In genomic region chr10:70711177-70711576, GRCh38 we compare ENCODE assay signal across 16 cellular contexts. TPM values are rescaled to one million over a fixed set of nuclear protein-coding genes. Genes with fewer than 3 reads are reported as not detected.
A peak's percentile ranks its signal among the peaks of the same experiment; 100 is the strongest.
DNase-seq lines count a peak whose midpoint lies in the region; ATAC-seq and TF ChIP-seq lines count a peak whose summit lies in the region.
"Had no signal": no experiment of that assay in that cellular context is flagged by ENCODE, and none has a peak within 500 bp of the region (broad histone marks: within the 10 kb centered on the region; RNA-seq: fewer than 3 reads in every experiment).

No MANE protein-coding gene starts in this region.

- H3K4ac ChIP-seq in trophoblast cell (ENCODE audit: low read depth, low read length) = no peak overlapping the region

- H3K4me1 ChIP-seq in SK-N-SH (ENCODE audit: control insufficient read depth in 1 of 2, insufficient read depth in 2 of 2, low read depth in 1 of 2, low read length in 1 of 2) (peaks cover 0 to 11% of the 10 kb centered on the region in 2 experiments; a peak in 1 of 4 replicates), trophoblast cell (ENCODE audit: control insufficient read depth in 1 of 2, insufficient read depth in 2 of 2, low read length in 2 of 2) (peaks cover 9 to 12% of the 10 kb centered on the region in 2 experiments)

- peaks cover 4% of the 10 kb centered on the region for H3K36me3 Mint-ChIP-seq in effector memory CD8-positive, alpha-beta T cell (ENCODE audit: insufficient read depth)
- H3K36me3 Mint-ChIP-seq: CD14-positive monocyte; CD4-positive, alpha-beta memory T cell had no signal

- DNase-seq in SK-N-SH (no peak), trophoblast cell (no peak), MG63 (no peak), occipital lobe (lab: John Stamatoyannopoulos, UW) (no peak), GM10248 (ENCODE audit: extremely low spot score) (no peak)
- DNase-seq in effector memory CD8-positive, alpha-beta T cell = no peak
- DNase-seq: DMS153, DMS79, GDM1, GM23248, HCEC 1CT had no signal

- no peaks in the 10 kb centered on the region for H3F3A ChIP-seq in SK-N-SH (replicated peaks; ENCODE audit: insufficient read depth)

- no peak overlapping the region for H3K14ac ChIP-seq in trophoblast cell (ENCODE audit: low read length)

- WGBS in SK-N-SH (ENCODE audit: low lambda C conversion rate) = 53% methylated on average over 7 of the region's 7 CpGs
- WGBS in trophoblast cell (ENCODE audit: extremely low coverage, insufficient coverage, insufficient read length) = no CpG with 5 or more reads among the region's 7 CpGs

- H3K79me2 ChIP-seq in SK-N-SH (ENCODE audit: insufficient read depth) (no peaks in the 10 kb centered on the region), trophoblast cell (ENCODE audit: control insufficient read depth, insufficient read depth, low read length, poor library complexity) (no peaks in the 10 kb centered on the region)

- no peak overlapping the region for H2BK5ac ChIP-seq in trophoblast cell (ENCODE audit: low read depth, low read length, poor library complexity)

- H3K27me3 Mint-ChIP-seq in effector memory CD8-positive, alpha-beta T cell = no peaks in the 10 kb centered on the region
- H3K27me3 Mint-ChIP-seq: CD4-positive, alpha-beta memory T cell had no signal

- no peak overlapping the region for H2AFZ ChIP-seq in SK-N-SH (ENCODE audit: low read depth)
- H2AFZ ChIP-seq in trophoblast cell (ENCODE audit: insufficient read depth, low read length, poor library complexity) = no peak overlapping the region
- H2AFZ ChIP-seq: GM23248 had no signal

- H2BK12ac ChIP-seq in trophoblast cell (ENCODE audit: low read length) = no peak overlapping the region

- H4K91ac ChIP-seq in trophoblast cell (ENCODE audit: low read depth, low read length) = no peak overlapping the region

- H3K9me2 ChIP-seq in SK-N-SH = no peaks in the 10 kb centered on the region

- H2AK5ac ChIP-seq in trophoblast cell (ENCODE audit: low read length) = no peak overlapping the region

- no peak overlapping the region for H3K4me2 ChIP-seq in SK-N-SH
- H3K4me2 ChIP-seq in trophoblast cell (ENCODE audit: low read length) = no peak overlapping the region
- H3K4me2 ChIP-seq: BLaER1 had no signal

- no peak for ATAC-seq in SK-N-SH treated with all-trans-retinoic acid at 6 μM for 48 hours
- ATAC-seq in effector memory CD8-positive, alpha-beta T cell (replicated peaks) = no peak

- H3K79me1 ChIP-seq in trophoblast cell (ENCODE audit: low read length) = no peaks in the 10 kb centered on the region

- no peaks in the 10 kb centered on the region for H4K20me1 ChIP-seq in SK-N-SH (ENCODE audit: insufficient read depth)
- H4K20me1 ChIP-seq: BLaER1 had no signal

- H3K9ac ChIP-seq in SK-N-SH = no peak overlapping the region
- no peak overlapping the region for H3K9ac ChIP-seq in trophoblast cell (ENCODE audit: low read length)
- H3K9ac ChIP-seq: BLaER1, GM23248 had no signal

- no peak for TF ChIP-seq EP300 in SK-N-SH (IDR thresholded peaks at IDR 0.05; ENCODE audit: borderline replicate concordance in 1 of 2, low read depth in 1 of 2, low read length in 1 of 2)

- H3K27ac ChIP-seq in SK-N-SH (ENCODE audit: low read depth in 2 of 2, low read length in 1 of 2) (no peak overlapping the region; a peak in 1 of 4 replicates), trophoblast cell (ENCODE audit: low read depth, low read length) (no peak overlapping the region)
- H3K27ac ChIP-seq: 22Rv1, BLaER1, GM23248 had no signal

- no peaks in the 10 kb centered on the region for H3K27me3 ChIP-seq in SK-N-SH (ENCODE audit: insufficient read depth)
- H3K27me3 ChIP-seq in trophoblast cell (ENCODE audit: insufficient read depth, low read length) = no peaks in the 10 kb centered on the region
- no peaks in the 10 kb centered on the region for H3K27me3 ChIP-seq in MG63
- H3K27me3 ChIP-seq: BLaER1 had no signal

- H3K4me3 Mint-ChIP-seq in effector memory CD8-positive, alpha-beta T cell = no peak overlapping the region
- H3K4me3 Mint-ChIP-seq: CD14-positive monocyte; CD4-positive, alpha-beta memory T cell had no signal

- TF ChIP-seq CTCF in SK-N-SH (IDR thresholded peaks at IDR 0.05) (no peak), GM10248 (IDR thresholded peaks at IDR 0.05; ENCODE audit: control extremely low read depth, extremely low read depth, low read depth, missing control alignments) (no peak)

- TF ChIP-seq RAD21 in SK-N-SH (IDR thresholded peaks at IDR 0.05; ENCODE audit: low read length) = no peak

- H4K12ac ChIP-seq in trophoblast cell (ENCODE audit: low read depth, low read length) = no peak overlapping the region

- no peak overlapping the region for H3K23ac ChIP-seq in trophoblast cell (ENCODE audit: low read length)

- POLR2A ChIA-PET in SK-N-SH (lab: Yijun Ruan, JAX) (no interaction called here), GM10248 (lab: Yijun Ruan, JAX) (no interaction called here)

- no peak overlapping the region for H2BK120ac ChIP-seq in trophoblast cell (ENCODE audit: insufficient read depth, low read length, poor library complexity)

- no peaks in the 10 kb centered on the region for H3K9me3 Mint-ChIP-seq in effector memory CD8-positive, alpha-beta T cell
- H3K9me3 Mint-ChIP-seq: CD14-positive monocyte; CD4-positive, alpha-beta memory T cell had no signal

- H3K4me1 Mint-ChIP-seq in effector memory CD8-positive, alpha-beta T cell (ENCODE audit: low read depth in 2 of 2) = peaks cover 0 to 9% of the 10 kb centered on the region in 2 donors
- H3K4me1 Mint-ChIP-seq: CD4-positive, alpha-beta memory T cell had no signal

- no peak overlapping the region for H3K18ac ChIP-seq in trophoblast cell (ENCODE audit: low read length)

- no peak overlapping the region for H3K4me3 ChIP-seq in SK-N-SH (ENCODE audit: low read depth in 2 of 2, low read length in 1 of 2)
- peak overlapping the region; percentile 18 for H3K4me3 ChIP-seq in trophoblast cell (ENCODE audit: low read depth, low read length)
- H3K4me3 ChIP-seq in MG63 = no peak overlapping the region
- H3K4me3 ChIP-seq: BLaER1, GM23248 had no signal

- peak overlapping the region; percentile 5 to 47 for H3K27ac Mint-ChIP-seq in effector memory CD8-positive, alpha-beta T cell
- H3K27ac Mint-ChIP-seq: CD14-positive monocyte had no signal

- H3K36me3 ChIP-seq in SK-N-SH (replicated peaks in 1 of 2; ENCODE audit: control insufficient read depth in 1 of 2, insufficient read depth in 2 of 2, low read length in 1 of 2) (no peaks in the 10 kb centered on the region), trophoblast cell (ENCODE audit: control insufficient read depth in 1 of 2, insufficient read depth in 2 of 2, low read length in 2 of 2) (no peaks in the 10 kb centered on the region), MG63 (no peaks in the 10 kb centered on the region)
- H3K36me3 ChIP-seq: BLaER1 had no signal

- no peak overlapping the region for H4K8ac ChIP-seq in trophoblast cell (ENCODE audit: low read depth, low read length)

- H3K9me3 ChIP-seq in SK-N-SH = no peaks in the 10 kb centered on the region
- H3K9me3 ChIP-seq in trophoblast cell (ENCODE audit: insufficient read depth, low read depth, low read length) = peaks cover 2% of the 10 kb centered on the region
- no peaks in the 10 kb centered on the region for H3K9me3 ChIP-seq in MG63
- H3K9me3 ChIP-seq: BLaER1 had no signal

- CTCF ChIA-PET in SK-N-SH (lab: Yijun Ruan, JAX) = interaction anchor here (1.0 kb wide), 1 partner anchor 47 kb away, joined by 3 read pairs; no protein-coding TSS in a partner anchor
- CTCF ChIA-PET in GM10248 (lab: Yijun Ruan, JAX) = no interaction called here

TF ChIP-seq in SK-N-SH, 30 proteins besides CTCF, POLR2A, EP300 and RAD21 (continues in another document):
- no peak for TF ChIP-seq RCOR1 (IDR thresholded peaks at IDR 0.05; ENCODE audit: low read length)
- TF ChIP-seq ELF1 (IDR thresholded peaks at IDR 0.05) = no peak
- TF ChIP-seq MEF2A (IDR thresholded peaks at IDR 0.05; ENCODE audit: borderline replicate concordance, low read depth) = no peak
- TF ChIP-seq RFX5 (IDR thresholded peaks at IDR 0.05; ENCODE audit: low read length) = no peak
- TF ChIP-seq, protein P1, sequence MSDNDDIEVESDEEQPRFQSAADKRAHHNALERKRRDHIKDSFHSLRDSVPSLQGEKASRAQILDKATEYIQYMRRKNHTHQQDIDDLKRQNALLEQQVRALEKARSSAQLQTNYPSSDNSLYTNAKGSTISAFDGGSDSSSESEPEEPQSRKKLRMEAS (IDR thresholded peaks at IDR 0.05; ENCODE audit: low read depth) = no peak
- TF ChIP-seq, protein P2, sequence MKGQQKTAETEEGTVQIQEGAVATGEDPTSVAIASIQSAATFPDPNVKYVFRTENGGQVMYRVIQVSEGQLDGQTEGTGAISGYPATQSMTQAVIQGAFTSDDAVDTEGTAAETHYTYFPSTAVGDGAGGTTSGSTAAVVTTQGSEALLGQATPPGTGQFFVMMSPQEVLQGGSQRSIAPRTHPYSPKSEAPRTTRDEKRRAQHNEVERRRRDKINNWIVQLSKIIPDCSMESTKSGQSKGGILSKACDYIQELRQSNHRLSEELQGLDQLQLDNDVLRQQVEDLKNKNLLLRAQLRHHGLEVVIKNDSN (IDR thresholded peaks at IDR 0.05; ENCODE audit: borderline replicate concordance, low read depth) = peak; percentile 20; the same call in 1 of the 2 replicates
- TF ChIP-seq SIN3A (IDR thresholded peaks at IDR 0.05; ENCODE audit: borderline replicate concordance, low read depth, low read length) = no peak

TF ChIP-seq in SK-N-SH treated with all-trans-retinoic acid at 6 μM for 48 hours, 23 proteins besides CTCF, POLR2A, EP300 and RAD21 (continues in another document):
- TF ChIP-seq, protein P3, sequence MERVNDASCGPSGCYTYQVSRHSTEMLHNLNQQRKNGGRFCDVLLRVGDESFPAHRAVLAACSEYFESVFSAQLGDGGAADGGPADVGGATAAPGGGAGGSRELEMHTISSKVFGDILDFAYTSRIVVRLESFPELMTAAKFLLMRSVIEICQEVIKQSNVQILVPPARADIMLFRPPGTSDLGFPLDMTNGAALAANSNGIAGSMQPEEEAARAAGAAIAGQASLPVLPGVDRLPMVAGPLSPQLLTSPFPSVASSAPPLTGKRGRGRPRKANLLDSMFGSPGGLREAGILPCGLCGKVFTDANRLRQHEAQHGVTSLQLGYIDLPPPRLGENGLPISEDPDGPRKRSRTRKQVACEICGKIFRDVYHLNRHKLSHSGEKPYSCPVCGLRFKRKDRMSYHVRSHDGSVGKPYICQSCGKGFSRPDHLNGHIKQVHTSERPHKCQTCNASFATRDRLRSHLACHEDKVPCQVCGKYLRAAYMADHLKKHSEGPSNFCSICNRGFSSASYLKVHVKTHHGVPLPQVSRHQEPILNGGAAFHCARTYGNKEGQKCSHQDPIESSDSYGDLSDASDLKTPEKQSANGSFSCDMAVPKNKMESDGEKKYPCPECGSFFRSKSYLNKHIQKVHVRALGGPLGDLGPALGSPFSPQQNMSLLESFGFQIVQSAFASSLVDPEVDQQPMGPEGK (CRISPR knock-in tag; IDR thresholded peaks at IDR 0.05; ENCODE audit: borderline replicate concordance) = no peak
- TF ChIP-seq ISL1 (CRISPR knock-in tag; IDR thresholded peaks at IDR 0.05) = no peak
- no peak for TF ChIP-seq CSDC2 (CRISPR knock-in tag; IDR thresholded peaks at IDR 0.05)
- TF ChIP-seq ARNTL (CRISPR knock-in tag; IDR thresholded peaks at IDR 0.05; ENCODE audit: borderline replicate concordance, low read depth) = no peak

RNA-seq across cellular contexts. Expression of gene ADAMTS14, which starts 38.9 kb away (rescaled TPM):
- polyA plus RNA-seq in SK-N-SH (2012; rRNA removed) = 1.1 and 1.2 TPM in 2 replicates
- 0.28 and 0.63 TPM in 2 replicates for polyA plus RNA-seq in SK-N-SH (2012; cell fraction: cytosol; rRNA removed)
- 8.5 and 9.2 TPM in 2 replicates for polyA plus RNA-seq in SK-N-SH (2012; cell fraction: nucleus; rRNA removed)
- polyA plus RNA-seq in trophoblast cell (2013) = 0.01 TPM in 2 replicates
- total RNA-seq in MG63 (2014; rRNA removed; shearing (Covaris generic); ENCODE audit: low replicate concordance) = 1.6 and 2.7 TPM in 2 replicates
- 0.16 TPM for total RNA-seq in occipital lobe
- total RNA-seq: CD4-positive, alpha-beta memory T cell had no signal
- polyA plus RNA-seq: CD14-positive monocyte; CD4-positive, alpha-beta memory T cell had no signal
